In genomic region chr12:31440134-31440533, GRCh38 we compare ENCODE assay signal across 24 cellular contexts.
"Had no signal": no experiment of that assay in that cellular context is flagged by ENCODE, and none has a peak within 500 bp of the region (broad histone marks: within the 10 kb centered on the region; RNA-seq: fewer than 3 reads in every experiment).

No MANE protein-coding gene starts in this region.

- H3K4me3 ChIP-seq: Peyer's patch had no signal

- H3K9me3 ChIP-seq: Peyer's patch had no signal

- H3K9ac ChIP-seq: KMS-11 had no signal

- DNase-seq: activated CD4-positive, alpha-beta memory T cell treated with anti-CD3 and anti-CD28 coated beads for 36 hours; activated CD4-positive, alpha-beta T cell treated with anti-CD3 and anti-CD28 coated beads, Interleukin-2, amount 10 ng/mL, durations not matched to agents 7 days and 5 days; activated CD4-positive, CD25-positive, alpha-beta regulatory T cell; activated CD8-positive, alpha-beta memory T cell treated with anti-CD3 and anti-CD28 coated beads for 24 hours; activated effector memory CD4-positive, alpha-beta T cell treated with anti-CD3 and anti-CD28 coated beads, Interleukin-2, amount 50 U/mL, for 16 hours; activated naive CD4-positive, alpha-beta T cell treated with Interleukin-2 at 50 U/mL for 16 hours; activated naive CD8-positive, alpha-beta T cell treated with anti-CD3 and anti-CD28 coated beads, Interleukin-2, amount 50 U/mL, for 24 hours; activated T-cell treated with anti-CD3 and anti-CD28 coated beads, Interleukin-2, amount 50 U/mL, for 4 hours; amniotic stem cell; NCI-H1092 treated with DMSO at 0.1 percent for 48 hours; NCI-H1417 treated with DMSO at 0.1 percent for 48 hours; NCI-H1694; NCI-H2029; NCI-H2107; NCI-H2171 treated with DMSO at 0.1 percent for 48 hours; NCI-H345; NCI-H510A; NCI-H526 treated with DMSO at 0.1 percent for 48 hours; Peyer's patch; Right ventricle myocardium superior; T-helper 9 cell had no signal

- H3K27me3 ChIP-seq: Peyer's patch had no signal

- H3K4me1 ChIP-seq: Peyer's patch had no signal

- H3K27ac ChIP-seq: KMS-11, Peyer's patch, RWPE1 had no signal

- H3K4me2 ChIP-seq: KMS-11 had no signal

- ATAC-seq: activated naive CD4-positive, alpha-beta T cell treated with anti-CD3 and anti-CD28 coated beads, Interleukin-2, amount 50 U/mL, for 72 hours; activated naive CD8-positive, alpha-beta T cell treated with anti-CD3 and anti-CD28 coated beads, Interleukin-2, amount 50 U/mL, for 24 hours; activated T-cell treated with anti-CD3 and anti-CD28 coated beads, Interleukin-2, amount 50 U/mL, for 4 hours had no signal
